ENCODE assay signal across 14 cellular contexts in genomic region chr17:41781404-41782110, GRCh38. TPM values are rescaled to one million over a fixed set of nuclear protein-coding genes. Genes with fewer than 3 reads are reported as not detected.
DNase-seq lines count a peak whose midpoint lies in the region; ATAC-seq and TF ChIP-seq lines count a peak whose summit lies in the region.
"Had no signal": no experiment of that assay in that cellular context is flagged by ENCODE, and none has a peak within 500 bp of the region (broad histone marks: within the 10 kb centered on the region; RNA-seq: fewer than 3 reads in every experiment).

No MANE protein-coding gene starts in this region.

- H3K27ac Mint-ChIP-seq in T-helper 2 cell treated with Interferon-gamma antibody and Interleukin-4, amounts not matched to agents 5 μg/mL and 100 μg/mL, for 36 hours, result no peak overlapping the region
- no peak overlapping the region for H3K27ac Mint-ChIP-seq in immature natural killer cell
- H3K27ac Mint-ChIP-seq: activated naive CD8-positive, alpha-beta T cell treated with anti-CD3 and anti-CD28 coated beads, Interleukin-2, amount 10 ng/mL, durations not matched to agents 7 days and 5 days had no signal

- TF ChIP-seq POLR2A in body of pancreas (IDR thresholded peaks at IDR 0.05), result no peak

- H3K4me1 ChIP-seq in body of pancreas (peaks cover 72% of the 10 kb centered on the region), psoas muscle (peaks cover 78% of the 10 kb centered on the region)

- DNase-seq in body of pancreas (no peak), left ventricle myocardium superior (peak; percentile 67), psoas muscle (no peak), immature natural killer cell (no peak), NCI-H748 (lab: John Stamatoyannopoulos, UW; ENCODE audit: unreplicated experiment) (no peak)
- DNase-seq in T-helper 2 cell treated with Interferon-gamma antibody and Interleukin-4, amounts not matched to agents 5 μg/mL and 100 μg/mL, for 36 hours (ENCODE audit: low spot score), result no peak
- no peak for DNase-seq in stimulated activated CD4-positive, alpha-beta T cell treated with anti-CD3 and anti-CD28 coated beads, Interleukin-12 subunit alpha, Interleukin-12 subunit beta, amount 100 ng/mL, for 4 hours
- DNase-seq: activated naive CD8-positive, alpha-beta T cell treated with anti-CD3 and anti-CD28 coated beads, Interleukin-2, amount 10 ng/mL, durations not matched to agents 7 days and 5 days; nucleus accumbens; PC-9; stimulated activated CD4-positive, alpha-beta T cell treated with anti-CD3 and anti-CD28 coated beads, Interleukin-4, amount 100 ng/mL, for 4 hours had no signal

- H3K4me3 ChIP-seq in body of pancreas, result no peak overlapping the region
- H3K4me3 ChIP-seq in psoas muscle, result peak overlapping the region; percentile 29
- H3K4me3 ChIP-seq: PC-9 had no signal

- H3K27ac ChIP-seq in C4-2B (peak overlapping the region; percentile 85), body of pancreas (peak overlapping the region in 3 of 4 donors; percentile 29 to 97 (median 95)), psoas muscle (peak overlapping the region; percentile 83)
- H3K27ac ChIP-seq: PC-9 had no signal

- no peak overlapping the region for H3K4me3 Mint-ChIP-seq in T-helper 2 cell treated with Interferon-gamma antibody and Interleukin-4, amounts not matched to agents 5 μg/mL and 100 μg/mL, for 36 hours
- H3K4me3 Mint-ChIP-seq in immature natural killer cell, result no peak overlapping the region
- H3K4me3 Mint-ChIP-seq: activated naive CD8-positive, alpha-beta T cell treated with anti-CD3 and anti-CD28 coated beads, Interleukin-2, amount 10 ng/mL, durations not matched to agents 7 days and 5 days had no signal

- H3K27me3 ChIP-seq in body of pancreas, result no peaks in the 10 kb centered on the region
- H3K27me3 ChIP-seq in psoas muscle (ENCODE audit: insufficient read depth in 3 of 3, low read length in 2 of 3), result no peaks in the 10 kb centered on the region

- H3K36me3 ChIP-seq in body of pancreas (replicated peaks in 1 of 2; ENCODE audit: insufficient read depth in 1 of 2, low read depth in 2 of 2) (no peaks in the 10 kb centered on the region), psoas muscle (ENCODE audit: insufficient read depth in 1 of 2, low read depth in 1 of 2) (no peaks in the 10 kb centered on the region)

- no peak for ATAC-seq in body of pancreas
- ATAC-seq in left ventricle myocardium superior, result no peak
- no peak for ATAC-seq in psoas muscle

- no peaks in the 10 kb centered on the region for H3K36me3 Mint-ChIP-seq in T-helper 2 cell treated with Interferon-gamma antibody and Interleukin-4, amounts not matched to agents 5 μg/mL and 100 μg/mL, for 36 hours (ENCODE audit: low read depth)
- no peaks in the 10 kb centered on the region for H3K36me3 Mint-ChIP-seq in immature natural killer cell
- H3K36me3 Mint-ChIP-seq: activated naive CD8-positive, alpha-beta T cell treated with anti-CD3 and anti-CD28 coated beads, Interleukin-2, amount 10 ng/mL, durations not matched to agents 7 days and 5 days had no signal

- WGBS in body of pancreas, 2 donors, result 77 to 79% methylated on average over 13 of the region's 13 CpGs
- 18 to 48% (median 20%) methylated on average over 13 of the region's 13 CpGs for WGBS in psoas muscle, 3 donors

- H3K9me3 Mint-ChIP-seq in T-helper 2 cell treated with Interferon-gamma antibody and Interleukin-4, amounts not matched to agents 5 μg/mL and 100 μg/mL, for 36 hours, result no peaks in the 10 kb centered on the region
- no peaks in the 10 kb centered on the region for H3K9me3 Mint-ChIP-seq in immature natural killer cell
- H3K9me3 Mint-ChIP-seq: activated naive CD8-positive, alpha-beta T cell treated with anti-CD3 and anti-CD28 coated beads, Interleukin-2, amount 10 ng/mL, durations not matched to agents 7 days and 5 days had no signal

- no peaks in the 10 kb centered on the region for H3K9me3 ChIP-seq in body of pancreas
- H3K9me3 ChIP-seq in psoas muscle, result no peaks in the 10 kb centered on the region

- no peak for TF ChIP-seq CTCF in C4-2B (conservative IDR thresholded peaks at IDR 0.05)
- no peak for TF ChIP-seq CTCF in body of pancreas (IDR thresholded peaks at IDR 0.05)
- no peak for TF ChIP-seq CTCF in psoas muscle (IDR thresholded peaks at IDR 0.05)

- H3K27me3 Mint-ChIP-seq in T-helper 2 cell treated with Interferon-gamma antibody and Interleukin-4, amounts not matched to agents 5 μg/mL and 100 μg/mL, for 36 hours (ENCODE audit: low read depth), result peaks cover 17% of the 10 kb centered on the region
- peaks cover 8 to 12% (median 9%) of the 10 kb centered on the region in 3 donors for H3K27me3 Mint-ChIP-seq in immature natural killer cell (ENCODE audit: low read depth in 3 of 3)

- H3K4me1 Mint-ChIP-seq in T-helper 2 cell treated with Interferon-gamma antibody and Interleukin-4, amounts not matched to agents 5 μg/mL and 100 μg/mL, for 36 hours (ENCODE audit: low read depth), result peaks cover 13% of the 10 kb centered on the region
- H3K4me1 Mint-ChIP-seq in immature natural killer cell, result peaks cover 6 to 12% of the 10 kb centered on the region in 2 donors

- intact Hi-C loops in body of pancreas (cut with DNase I), result no loop called here
- intact Hi-C loops in left ventricle myocardium superior (cut with micrococcal nuclease), result no loop called here
- intact Hi-C loops in psoas muscle (cut with DNase I), result no loop called here

RNA-seq across cellular contexts. Expression of gene JUP, which starts 5.0 kb away (rescaled TPM):
- total RNA-seq in body of pancreas (10 to 100 TPM; 67.9 to 85.4 TPM), left ventricle myocardium superior (217 TPM), psoas muscle (10 to 100 TPM; 19.4 to 55.0 (median 43.5) TPM)
- polyA plus RNA-seq in psoas muscle (10 to 100 TPM in 2 of 3 donors, 1 to 10 TPM in 1; 9.4 to 30.3 (median 25.8) TPM), immature natural killer cell (under 1 TPM in 2 of 3 donors, not detected in 1; 0.61 to 0.76 TPM)
- total RNA-seq: LHCN-M2 had no signal

RNA-seq across cellular contexts. Expression of gene P3H4, which starts 30.2 kb away (rescaled TPM):
- 10 to 100 TPM; 18.4 to 22.7 TPM for total RNA-seq in body of pancreas
- total RNA-seq in left ventricle myocardium superior, result 7.0 TPM
- 1 to 10 TPM; 1.7 to 3.4 (median 2.5) TPM for total RNA-seq in psoas muscle
- polyA plus RNA-seq in psoas muscle, result 1 to 10 TPM in 2 of 3 donors, under 1 TPM in 1; 0.58 to 1.5 (median 1.4) TPM
- polyA plus RNA-seq in immature natural killer cell, result 10 to 100 TPM in 1 of 3 donors, 1 to 10 TPM in 2; 6.7 to 11.2 (median 9.8) TPM

RNA-seq across cellular contexts. Expression of gene FKBP10, which starts 31.2 kb away (rescaled TPM):
- 10 to 100 TPM; 22.3 to 33.6 TPM for total RNA-seq in body of pancreas
- 10.2 TPM for total RNA-seq in left ventricle myocardium superior
- total RNA-seq in psoas muscle, result 1 to 10 TPM; 5.4 to 9.5 (median 6.8) TPM
- polyA plus RNA-seq in psoas muscle, result 1 to 10 TPM; 3.9 to 5.8 (median 4.7) TPM
- under 1 TPM in 2 of 3 donors, not detected in 1; 0.43 to 0.71 TPM for polyA plus RNA-seq in immature natural killer cell

RNA-seq across cellular contexts. Expression of gene HAP1, which starts 47.1 kb away (rescaled TPM):
- total RNA-seq in body of pancreas, result 1 to 10 TPM in 1 of 2 donors, under 1 TPM in 1; 0.52 to 1.3 TPM
- total RNA-seq in left ventricle myocardium superior, result not detected
- total RNA-seq in psoas muscle, result under 1 TPM in 2 of 4 donors, not detected in 2; 0.06 to 0.14 TPM
- under 1 TPM; under 0.01 to 0.03 (median 0.01) TPM for polyA plus RNA-seq in psoas muscle
- polyA plus RNA-seq in immature natural killer cell, result not detected
- total RNA-seq: LHCN-M2, subcutaneous adipose tissue had no signal

RNA-seq across cellular contexts. Expression of gene NT5C3B, which starts 54.5 kb away (rescaled TPM):
- 10 to 100 TPM; 43.1 to 46.5 TPM for total RNA-seq in body of pancreas
- total RNA-seq in left ventricle myocardium superior, result 19.3 TPM
- 10 to 100 TPM; 12.2 to 19.3 (median 17.7) TPM for total RNA-seq in psoas muscle
- 10 to 100 TPM; 18.3 to 27.5 (median 22.5) TPM for polyA plus RNA-seq in psoas muscle
- 10 to 100 TPM in 2 of 3 donors, 1 to 10 TPM in 1; 6.4 to 24.6 (median 13.7) TPM for polyA plus RNA-seq in immature natural killer cell
